Comparison of ENCODE assay signal across 8 cellular contexts in genomic region chr6:26401987-26402658, GRCh38.
DNase-seq lines count a peak whose midpoint lies in the region; ATAC-seq lines count a peak whose summit lies in the region.

BTN3A1 (plus strand) TSS chr6:26402275; CDS start chr6:26405564, 3,289 bp downstream.

- peak; percentile 82 for DNase-seq in AG20443 (ENCODE audit: low spot score)
- peak; percentile 93 for DNase-seq in NCI-H510A treated with DMSO at 0.1 percent for 48 hours (lab: John Stamatoyannopoulos, UW)
- DNase-seq in activated CD4-positive, alpha-beta T cell treated with anti-CD3 and anti-CD28 coated beads for 48 hours: peak; percentile 80
- peak; percentile 86 for DNase-seq in dedifferentiated amniotic fluid mesenchymal stem cell (ENCODE audit: extremely low spot score)
- DNase-seq in left kidney (ENCODE audit: low read depth, low spot score): peak; percentile 91
- peak; percentile 51 for DNase-seq in stimulated activated CD4-positive, alpha-beta T cell treated with anti-CD3 and anti-CD28 coated beads, Interleukin-2, amount 100 ng/mL, for 4 hours (ENCODE audit: low read depth)

- ATAC-seq in GM19025 (IDR thresholded peaks at IDR 0.05; ENCODE audit: low read depth, unreplicated experiment) (peak; percentile 91), HG03196 (IDR thresholded peaks at IDR 0.05; ENCODE audit: unreplicated experiment) (peak; percentile 87)

Comparison
In these comparisons a context has a peak if more than half of its experiments do, and no peak if none do; other contexts are left out.
1. Peak in every context shown above with its lines: DNase-seq and ATAC-seq.